ENCODE assay signal across 18 cellular contexts in genomic region chr4:52560844-52561280, GRCh38.
DNase-seq lines count a peak whose midpoint lies in the region; ATAC-seq, FAIRE-seq and TF ChIP-seq lines count a peak whose summit lies in the region.
"Had no signal": no experiment of that assay in that cellular context is flagged by ENCODE, and none has a peak within 500 bp of the region (broad histone marks: within the 10 kb centered on the region; RNA-seq: fewer than 3 reads in every experiment).

No MANE protein-coding gene starts in this region.

- no peak overlapping the region for H3K27ac ChIP-seq in pancreas
- H3K27ac ChIP-seq: BLaER1, left ventricle myocardium inferior, SJCRH30, vagina had no signal

- no peak for ATAC-seq in HG02610 (IDR thresholded peaks at IDR 0.05; ENCODE audit: unreplicated experiment)
- no peak for ATAC-seq in HG02852 (IDR thresholded peaks at IDR 0.05; ENCODE audit: unreplicated experiment)
- ATAC-seq in pancreas: no peak

- H3K36me3 ChIP-seq in adipocyte (ENCODE audit: control insufficient read depth, insufficient read depth, low read length, severe bottlenecking): no peaks in the 10 kb centered on the region
- H3K36me3 ChIP-seq in pancreas: no peaks in the 10 kb centered on the region
- H3K36me3 ChIP-seq: BLaER1, left ventricle myocardium inferior, SJCRH30, vagina had no signal

- H3K27me3 ChIP-seq in adipocyte (replicated peaks; ENCODE audit: control insufficient read depth, insufficient read depth, low read length) (no peaks in the 10 kb centered on the region), pancreas (no peaks in the 10 kb centered on the region)
- H3K27me3 ChIP-seq: BLaER1, SJCRH30, vagina had no signal

- FAIRE-seq in pancreas (lab: Jason Lieb, UNC): no peak
- FAIRE-seq: colon, endometrium, GM12892 had no signal

- DNase-seq in ELR (ENCODE audit: low read depth) (peak; percentile 24), adipocyte (ENCODE audit: low read depth) (peak; percentile 18), fibroblast of pulmonary artery (ENCODE audit: low read depth) (peak; percentile 48), renal cortical epithelial cell (ENCODE audit: low read depth) (peak; percentile 63), pancreas (no peak)
- DNase-seq: GF-D8; left ventricle myocardium inferior; NCI-H1105 treated with DMSO at 0.1 percent for 48 hours; NCI-H69; SJCRH30; stimulated activated CD4-positive, alpha-beta T cell treated with anti-CD3 and anti-CD28 coated beads, Interleukin-4, amount 100 ng/mL, for 24 hours had no signal

- WGBS in pancreas, 2 donors: 93 to 95% methylated on average over 1 of the region's 1 CpG

- TF ChIP-seq CTCF in fibroblast of pulmonary artery (IDR thresholded peaks at IDR 0.05; ENCODE audit: low read length, missing control alignments): no peak
- TF ChIP-seq CTCF in pancreas (IDR thresholded peaks at IDR 0.05): no peak

- H3K9ac ChIP-seq in adipocyte (ENCODE audit: low read length): no peak overlapping the region
- H3K9ac ChIP-seq: BLaER1 had no signal

- H3K9me3 ChIP-seq in adipocyte (ENCODE audit: control insufficient read depth, low read length) (peaks cover 2% of the 10 kb centered on the region), pancreas (no peaks in the 10 kb centered on the region)
- H3K9me3 ChIP-seq: BLaER1, left ventricle myocardium inferior, vagina had no signal

- H3K4me3 ChIP-seq in adipocyte (ENCODE audit: low read length) (no peak overlapping the region), fibroblast of pulmonary artery (replicated peaks; ENCODE audit: low read depth, low read length) (no peak overlapping the region), pancreas (no peak overlapping the region)
- H3K4me3 ChIP-seq: BLaER1, left ventricle myocardium inferior, SJCRH30, vagina had no signal

- intact Hi-C loops in pancreas (cut with DNase I): no loop called here

- H3K4me1 ChIP-seq in adipocyte (ENCODE audit: control insufficient read depth, insufficient read depth, low read length) (peaks cover 9% of the 10 kb centered on the region), pancreas (no peaks in the 10 kb centered on the region)
- H3K4me1 ChIP-seq: BLaER1, vagina had no signal

Comparison
In these comparisons a context has a peak if more than half of its experiments do, and no peak if none do; other contexts are left out.
1. DNase-seq: peak in ELR (single experiment), adipocyte (single experiment), fibroblast of pulmonary artery (single experiment) and renal cortical epithelial cell (single experiment); none in pancreas (0 of 6).